ENCODE assay signal across 22 cellular contexts in genomic region chr2:100754951-100755350, GRCh38.
A peak's percentile ranks its signal among the peaks of the same experiment; 100 is the strongest.
DNase-seq lines count a peak whose midpoint lies in the region; ATAC-seq and TF ChIP-seq lines count a peak whose summit lies in the region.
"Had no signal": no experiment of that assay in that cellular context is flagged by ENCODE, and none has a peak within 500 bp of the region (broad histone marks: within the 10 kb centered on the region; RNA-seq: fewer than 3 reads in every experiment).

No MANE protein-coding gene starts in this region.

- ATAC-seq in gastrocnemius medialis (peak; percentile 38 to 59), HG03469 (IDR thresholded peaks at IDR 0.05; ENCODE audit: unreplicated experiment) (no peak)
- ATAC-seq: stimulated activated naive CD8-positive, alpha-beta T cell treated with anti-CD3 and anti-CD28 coated beads, Interleukin-15, Interleukin-2, amounts not matched to agents 100 U/mL and 50 U/mL, for 24 hours had no signal

- TF ChIP-seq CTCF in fibroblast of pulmonary artery (IDR thresholded peaks at IDR 0.05; ENCODE audit: low read length, missing control alignments) (no peak), gastrocnemius medialis (IDR thresholded peaks at IDR 0.05 in 4 of 5, conservative IDR thresholded peaks at IDR 0.05 in 1 of 5) (no peak)

- no peaks in the 10 kb centered on the region for H3K27me3 ChIP-seq in gastrocnemius medialis

- H3K4me3 ChIP-seq in fibroblast of pulmonary artery (replicated peaks; ENCODE audit: low read depth, low read length): no peak overlapping the region
- no peak overlapping the region for H3K4me3 ChIP-seq in gastrocnemius medialis
- H3K4me3 ChIP-seq: thoracic aorta had no signal

- intact Hi-C loops in gastrocnemius medialis (cut with DNase I; ENCODE audit: low total_unique reads): loop anchor here (5.0 kb wide), 1 partner anchor 62 kb away; no protein-coding TSS in a partner anchor

- no peak overlapping the region for H3K27ac ChIP-seq in gastrocnemius medialis

- peaks cover 0 to 7% of the 10 kb centered on the region in 2 donors for H3K4me1 ChIP-seq in gastrocnemius medialis

- TF ChIP-seq POLR2A in gastrocnemius medialis (IDR thresholded peaks at IDR 0.05): no peak

- in situ Hi-C loops in gastrocnemius medialis (cut with MboI; ENCODE audit: low sequenced_read_pairs in 4 of 4): no loop called here

- DNase-seq in AG20443 (ENCODE audit: low spot score): peak; percentile 40
- DNase-seq in RPMI7951 (ENCODE audit: low read depth): peak; percentile 35
- DNase-seq in fibroblast of pulmonary artery (ENCODE audit: low read depth): peak; percentile 76
- peak; percentile 12 to 39 for DNase-seq in gastrocnemius medialis
- no peak for DNase-seq in stimulated activated CD4-positive, alpha-beta T cell treated with anti-CD3 and anti-CD28 coated beads, Interleukin-2, amount 100 ng/mL, for 24 hours
- DNase-seq in NCI-H524 (lab: John Stamatoyannopoulos, UW): no peak
- DNase-seq: activated CD4-positive, alpha-beta memory T cell treated with anti-CD3 and anti-CD28 coated beads for 36 hours; activated effector memory CD4-positive, alpha-beta T cell treated with Interleukin-2 at 50 U/mL for 16 hours; activated naive CD8-positive, alpha-beta T cell treated with anti-CD3 and anti-CD28 coated beads, Interleukin-2, amount 10 ng/mL, durations not matched to agents 7 days and 5 days; activated T-cell treated with anti-CD3 and anti-CD28 coated beads for 4 hours; CD4-positive, alpha-beta T cell; effector CD8-positive, alpha-beta T cell; erythroblast; mesenchymal stem cell; NCI-H1092; NCI-H2029; NCI-H345; SHP77 treated with DMSO at 0.1 percent for 48 hours; stimulated activated CD4-positive, alpha-beta T cell treated with anti-CD3 and anti-CD28 coated beads, Interleukin-12 subunit alpha, Interleukin-12 subunit beta, amount 100 ng/mL, for 4 hours; stimulated activated naive CD8-positive, alpha-beta T cell treated with anti-CD3 and anti-CD28 coated beads, Interleukin-15, Interleukin-2, amounts not matched to agents 100 U/mL and 50 U/mL, for 24 hours had no signal

- no peaks in the 10 kb centered on the region for H3K36me3 ChIP-seq in gastrocnemius medialis
- H3K36me3 ChIP-seq: thoracic aorta had no signal

- H3K9me3 ChIP-seq in gastrocnemius medialis: no peaks in the 10 kb centered on the region
- H3K9me3 ChIP-seq: thoracic aorta had no signal

Comparison
In these comparisons a context has a peak if more than half of its experiments do, and no peak if none do; other contexts are left out.
1. DNase-seq: peak in AG20443 (single experiment), RPMI7951 (single experiment), fibroblast of pulmonary artery (single experiment) and gastrocnemius medialis (2 of 2); none in stimulated activated CD4-positive, alpha-beta T cell treated with anti-CD3 and anti-CD28 coated beads, Interleukin-2, amount 100 ng/mL, for 24 hours (0 of 2) and NCI-H524 (0 of 2).